Comparison of ENCODE assay signal across 23 cellular contexts in the genomic region with DNA sequence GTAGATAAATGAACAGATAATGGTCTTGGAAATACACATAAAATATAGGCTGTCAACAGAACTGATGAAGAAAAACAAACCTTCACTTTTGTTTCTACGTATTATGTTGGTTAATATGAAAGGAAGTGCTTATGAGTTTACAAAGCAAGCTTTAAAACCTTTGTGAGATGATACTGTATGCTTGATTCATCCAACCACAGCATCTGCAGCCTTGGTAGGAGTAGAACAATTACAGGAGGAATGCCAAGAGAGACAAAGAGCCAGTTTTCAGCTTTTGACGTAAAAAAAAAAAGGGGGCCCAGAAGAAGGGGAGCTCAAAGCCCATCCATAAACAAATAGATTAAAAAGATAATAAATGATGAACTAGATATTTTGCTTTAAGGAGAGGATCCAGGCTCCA. TPM values are rescaled to one million over a fixed set of nuclear protein-coding genes. Genes with fewer than 3 reads are reported as not detected.
DNase-seq lines count a peak whose midpoint lies in the region; TF ChIP-seq lines count a peak whose summit lies in the region.
"Had no signal": no experiment of that assay in that cellular context is flagged by ENCODE, and none has a peak within 500 bp of the region (broad histone marks: within the 10 kb centered on the region; RNA-seq: fewer than 3 reads in every experiment).

No MANE protein-coding gene starts in this region.

- TF ChIP-seq POLR2A in uterus (IDR thresholded peaks at IDR 0.05): no peak
- no peak for TF ChIP-seq POLR2A in testis (IDR thresholded peaks at IDR 0.05)

- no peaks in the 10 kb centered on the region for H4K20me1 ChIP-seq in osteoblast (ENCODE audit: insufficient read depth, low read length)
- H4K20me1 ChIP-seq: BLaER1 treated with 17β-estradiol and CSF1 and Interleukin-3, amounts not matched to agents 10 nM and 100 nM had no signal

- no peak overlapping the region for H2AFZ ChIP-seq in osteoblast (ENCODE audit: low read length)

- no peak for TF ChIP-seq CTCF in osteoblast (IDR thresholded peaks at IDR 0.05; ENCODE audit: extremely low read depth, low read depth, low read length)
- no peak for TF ChIP-seq CTCF in uterus (IDR thresholded peaks at IDR 0.05)
- no peak for TF ChIP-seq CTCF in testis (IDR thresholded peaks at IDR 0.05)

- peak; percentile 63 for DNase-seq in fibroblast of peridontal ligament (ENCODE audit: extremely low read depth)
- peak; percentile 55 for DNase-seq in osteoblast (ENCODE audit: insufficient read length, low spot score, missing footprints)
- DNase-seq in uterus: no peak
- DNase-seq in GM03348 (ENCODE audit: low spot score): no peak
- no peak for DNase-seq in HPDE6-E6E7 (ENCODE audit: extremely low spot score)
- DNase-seq in testis: no peak
- DNase-seq: AML-193; CD4-positive, alpha-beta T cell; DMS53; Karpas-422; NCI-H1092; NCI-H1417 treated with DMSO at 0.1 percent for 48 hours; NCI-H187 treated with DMSO at 0.1 percent for 48 hours; NCI-H2107; NCI-H446; NCI-H524 treated with DMSO at 0.1 percent for 48 hours; NCI-H774; SK-N-SH had no signal

- 58 to 68% methylated on average over 2 of the region's 2 CpGs for WGBS in testis, 2 donors

- H3K27me3 ChIP-seq in osteoblast (ENCODE audit: insufficient read depth, low read length) (no peaks in the 10 kb centered on the region), uterus (no peaks in the 10 kb centered on the region), testis (no peaks in the 10 kb centered on the region)
- H3K27me3 ChIP-seq: BLaER1 treated with 17β-estradiol and CSF1 and Interleukin-3, amounts not matched to agents 10 nM and 100 nM had no signal

- H3K9me3 ChIP-seq in osteoblast (ENCODE audit: low read depth, low read length) (no peaks in the 10 kb centered on the region), uterus (no peaks in the 10 kb centered on the region), testis (no peaks in the 10 kb centered on the region)
- H3K9me3 ChIP-seq: SK-N-SH had no signal

- H3K79me2 ChIP-seq in osteoblast (ENCODE audit: insufficient read depth, low read length): peaks cover 3% of the 10 kb centered on the region

- H3K27ac ChIP-seq in angular gyrus (ENCODE audit: low read depth, low read length): peak overlapping the region; percentile 26
- H3K27ac ChIP-seq in osteoblast (ENCODE audit: low read depth, low read length): peak overlapping the region; percentile 53
- peak overlapping the region; percentile 8 to 47 for H3K27ac ChIP-seq in uterus
- H3K27ac ChIP-seq in testis: no peak overlapping the region
- H3K27ac ChIP-seq: BLaER1 treated with 17β-estradiol and CSF1 and Interleukin-3, amounts not matched to agents 10 nM and 100 nM had no signal

- peak overlapping the region; percentile 12 for H3K4me2 ChIP-seq in osteoblast (ENCODE audit: insufficient read depth, low read length)
- H3K4me2 ChIP-seq: BLaER1 treated with 17β-estradiol and CSF1 and Interleukin-3, amounts not matched to agents 10 nM and 100 nM; SK-N-SH had no signal

- H3K36me3 ChIP-seq in osteoblast (ENCODE audit: insufficient read depth, low read length) (peaks cover 21% of the 10 kb centered on the region), uterus (no peaks in the 10 kb centered on the region), testis (ENCODE audit: low read depth, missing control alignments) (no peaks in the 10 kb centered on the region)
- H3K36me3 ChIP-seq: BLaER1 treated with 17β-estradiol and CSF1 and Interleukin-3, amounts not matched to agents 10 nM and 100 nM had no signal

- intact Hi-C loops in uterus (cut with DNase I; ENCODE audit: low total_unique reads) (no loop called here), testis (cut with DNase I; ENCODE audit: low total_unique reads) (no loop called here)

- peaks cover 30% of the 10 kb centered on the region for H3K4me1 ChIP-seq in osteoblast (ENCODE audit: insufficient read depth, low read length)
- peaks cover 9 to 11% of the 10 kb centered on the region in 2 donors for H3K4me1 ChIP-seq in uterus
- H3K4me1 ChIP-seq in testis: peaks cover 12% of the 10 kb centered on the region
- H3K4me1 ChIP-seq: BLaER1 treated with 17β-estradiol and CSF1 and Interleukin-3, amounts not matched to agents 10 nM and 100 nM had no signal

- no peak overlapping the region for H3K4me3 ChIP-seq in osteoblast (ENCODE audit: insufficient read depth, low read length)
- no peak overlapping the region for H3K4me3 ChIP-seq in uterus
- H3K4me3 ChIP-seq in testis: no peak overlapping the region
- H3K4me3 ChIP-seq: BLaER1 treated with 17β-estradiol and CSF1 and Interleukin-3, amounts not matched to agents 10 nM and 100 nM; GM12878 had no signal

RNA-seq across cellular contexts. Expression of gene FAM20A, which starts 13.3 kb away (rescaled TPM):
- total RNA-seq in osteoblast (63.3 and 72.2 TPM in 2 replicates), uterus (10 to 100 TPM in 2 of 4 donors, 1 to 10 TPM in 1, under 1 TPM in 1; under 0.01 to 40.3 (median 14.0) TPM), testis (10 to 100 TPM; 93.4 to 96.0 TPM)
- polyA plus RNA-seq in testis (ENCODE audit: insufficient read depth, low read depth, low replicate concordance): 70.5 TPM
- total RNA-seq: CD4-positive, alpha-beta T cell; GM12878; HT1080 had no signal
- polyA plus RNA-seq: AG04450, SK-N-SH had no signal

Comparison
In these comparisons a context has a peak if more than half of its experiments do, and no peak if none do; other contexts are left out.
1. H3K27ac ChIP-seq: peak in angular gyrus (single experiment), osteoblast (single experiment) and uterus (2 of 2); none in testis (0 of 2).
2. DNase-seq: peak in fibroblast of peridontal ligament (single experiment) and osteoblast (single experiment); none in uterus (0 of 2), GM03348 (single experiment), HPDE6-E6E7 (single experiment) and testis (single experiment).